In the genomic region with DNA sequence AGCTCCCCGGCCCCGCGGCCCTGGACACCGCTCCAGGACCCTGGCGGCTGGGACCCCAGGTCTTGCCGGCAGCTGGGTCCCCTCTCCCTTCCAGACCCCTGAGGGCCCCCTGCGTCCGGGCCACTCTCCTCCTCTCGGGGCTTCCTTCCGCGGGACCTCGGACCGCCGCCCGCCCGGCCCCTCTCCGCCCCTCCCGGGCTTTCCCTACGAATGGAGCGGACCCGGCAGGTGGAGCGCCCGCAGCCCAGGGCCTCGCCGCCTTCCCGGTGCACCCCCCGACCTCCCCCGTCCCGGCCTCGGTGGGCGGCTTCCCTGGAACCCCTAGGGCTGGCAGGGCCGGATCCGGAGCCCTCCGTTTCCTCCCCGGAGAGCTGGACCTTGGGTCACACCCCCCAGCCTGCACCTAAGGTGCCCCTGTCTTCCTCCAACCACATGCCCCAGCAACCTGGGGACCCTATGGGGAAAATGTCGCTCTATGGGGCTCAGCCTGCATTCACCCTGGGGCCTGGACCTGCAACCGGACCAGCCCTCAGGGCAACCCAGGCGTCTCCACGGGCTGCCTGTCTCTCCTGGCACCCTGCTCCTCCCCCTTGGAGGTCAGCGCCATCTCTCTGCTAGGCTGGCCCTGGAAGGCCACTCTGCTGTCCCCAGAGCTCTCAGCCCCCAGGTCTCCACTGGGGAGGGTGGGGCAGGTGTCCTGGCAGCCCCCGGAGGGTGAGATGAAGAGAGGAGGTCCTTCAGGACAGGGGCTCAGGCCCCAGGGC, we compare ENCODE assay signal across 1 cellular context.
TF ChIP-seq lines count a peak whose summit lies in the region.

No MANE protein-coding gene starts in this region.

TF ChIP-seq in HCT116, 20 proteins besides CTCF, POLR2A, EP300 and RAD21 (continued from another document):
- TF ChIP-seq REST (IDR thresholded peaks at IDR 0.05; ENCODE audit: low read depth) (no peak), FOSL1 (IDR thresholded peaks at IDR 0.05; ENCODE audit: low read depth) (no peak), JUND (IDR thresholded peaks at IDR 0.05) (no peak), ZNF274 (IDR thresholded peaks at IDR 0.05; ENCODE audit: low read depth, low read length) (no peak)
- TF ChIP-seq, protein P1, sequence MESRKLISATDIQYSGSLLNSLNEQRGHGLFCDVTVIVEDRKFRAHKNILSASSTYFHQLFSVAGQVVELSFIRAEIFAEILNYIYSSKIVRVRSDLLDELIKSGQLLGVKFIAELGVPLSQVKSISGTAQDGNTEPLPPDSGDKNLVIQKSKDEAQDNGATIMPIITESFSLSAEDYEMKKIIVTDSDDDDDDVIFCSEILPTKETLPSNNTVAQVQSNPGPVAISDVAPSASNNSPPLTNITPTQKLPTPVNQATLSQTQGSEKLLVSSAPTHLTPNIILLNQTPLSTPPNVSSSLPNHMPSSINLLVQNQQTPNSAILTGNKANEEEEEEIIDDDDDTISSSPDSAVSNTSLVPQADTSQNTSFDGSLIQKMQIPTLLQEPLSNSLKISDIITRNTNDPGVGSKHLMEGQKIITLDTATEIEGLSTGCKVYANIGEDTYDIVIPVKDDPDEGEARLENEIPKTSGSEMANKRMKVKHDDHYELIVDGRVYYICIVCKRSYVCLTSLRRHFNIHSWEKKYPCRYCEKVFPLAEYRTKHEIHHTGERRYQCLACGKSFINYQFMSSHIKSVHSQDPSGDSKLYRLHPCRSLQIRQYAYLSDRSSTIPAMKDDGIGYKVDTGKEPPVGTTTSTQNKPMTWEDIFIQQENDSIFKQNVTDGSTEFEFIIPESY (IDR thresholded peaks at IDR 0.05; ENCODE audit: extremely low read depth, insufficient replicate concordance, low read length) = no peak
